In the genomic region with DNA sequence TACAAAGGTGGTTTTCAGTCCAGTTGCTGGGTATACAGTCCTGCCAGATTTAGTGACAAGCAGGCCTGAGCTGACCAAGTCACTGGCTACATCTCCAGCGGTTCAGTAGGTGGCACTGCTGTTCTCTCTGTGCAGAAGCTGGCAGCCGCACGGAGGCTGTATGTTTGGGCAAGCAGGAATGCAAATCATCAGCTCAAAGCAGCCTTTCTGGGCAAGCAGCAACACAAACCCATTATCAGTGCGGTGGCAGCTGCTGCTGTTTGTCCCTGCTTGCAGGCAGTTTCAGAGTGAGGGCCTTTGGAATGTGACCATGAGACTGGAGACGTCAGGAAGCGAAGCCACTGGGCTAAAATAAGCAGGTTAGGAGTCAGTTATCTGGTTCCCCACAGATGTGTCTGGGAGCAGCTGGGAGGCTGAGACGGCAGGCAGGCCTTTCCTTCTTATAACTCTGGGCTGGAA, we compare ENCODE assay signal across 8 cellular contexts.
DNase-seq lines count a peak whose midpoint lies in the region; ATAC-seq and TF ChIP-seq lines count a peak whose summit lies in the region.

No MANE protein-coding gene starts in this region.

- H3K4me1 Mint-ChIP-seq in GM23338: peaks cover 5% of the 10 kb centered on the region

- H3K4me3 ChIP-seq in GM23338 (no peak overlapping the region), Peyer's patch (no peak overlapping the region), fibroblast of mammary gland (ENCODE audit: control insufficient read depth, low read depth, low read length) (no peak overlapping the region), neural cell (ENCODE audit: low read length) (no peak overlapping the region)

- no peak for TF ChIP-seq EP300 in neural cell (conservative IDR thresholded peaks at IDR 0.05; ENCODE audit: poor library complexity, severe bottlenecking)

- peak; percentile 80 for TF ChIP-seq RAD21 in neural cell (conservative IDR thresholded peaks at IDR 0.05)

- no peaks in the 10 kb centered on the region for H3F3A ChIP-seq in GM23338 (replicated peaks; ENCODE audit: low read depth)
- no peaks in the 10 kb centered on the region for H3F3A ChIP-seq in neural cell (ENCODE audit: insufficient read depth, low read length, poor library complexity, severe bottlenecking)

- H3K9me3 ChIP-seq in KOPT-K1 (ENCODE audit: insufficient read depth, low read length, poor library complexity, severe bottlenecking): no peaks in the 10 kb centered on the region
- H3K9me3 ChIP-seq in Peyer's patch: no peaks in the 10 kb centered on the region
- no peaks in the 10 kb centered on the region for H3K9me3 ChIP-seq in neural cell (ENCODE audit: low read length)

- H3K36me3 ChIP-seq in GM23338 (ENCODE audit: insufficient read depth) (no peaks in the 10 kb centered on the region), KOPT-K1 (ENCODE audit: insufficient read depth, low read length) (no peaks in the 10 kb centered on the region), Peyer's patch (no peaks in the 10 kb centered on the region), neural cell (ENCODE audit: insufficient read depth, low read length) (no peaks in the 10 kb centered on the region)

- H3K36me3 Mint-ChIP-seq in GM23338 (ENCODE audit: low read depth): 0 out of 3 replicates have a peak, but pooled peaks cover 3% of the 10 kb centered on the region

- H3K9ac ChIP-seq in neural cell (ENCODE audit: low read length): no peak overlapping the region

- H2AFZ ChIP-seq in GM23338: no peak overlapping the region; the same call in 1 of the 2 replicates
- no peak overlapping the region for H2AFZ ChIP-seq in neural cell (ENCODE audit: low read depth, low read length)

- ATAC-seq in GM23338: peak; percentile 100
- ATAC-seq in stimulated activated naive CD8-positive, alpha-beta T cell treated with anti-CD3 and anti-CD28 coated beads, Interleukin-15, Interleukin-2, amounts not matched to agents 100 U/mL and 50 U/mL, for 24 hours: peak; percentile 100

- H3K79me2 ChIP-seq in GM23338 (replicated peaks; ENCODE audit: insufficient read depth) (no peaks in the 10 kb centered on the region), neural cell (replicated peaks; ENCODE audit: insufficient read depth, low read length) (no peaks in the 10 kb centered on the region)

- H3K27me3 ChIP-seq in GM23338 (ENCODE audit: insufficient read depth): no peaks in the 10 kb centered on the region
- no peaks in the 10 kb centered on the region for H3K27me3 ChIP-seq in Peyer's patch
- no peaks in the 10 kb centered on the region for H3K27me3 ChIP-seq in neural cell (ENCODE audit: insufficient read depth, low read depth, low read length)

- H3K9me2 ChIP-seq in GM23338 (ENCODE audit: insufficient read depth): no peaks in the 10 kb centered on the region
- no peaks in the 10 kb centered on the region for H3K9me2 ChIP-seq in neural cell (ENCODE audit: insufficient read depth, low read length)

- H3K4me1 ChIP-seq in GM23338 (ENCODE audit: insufficient read depth) (no peaks in the 10 kb centered on the region), Peyer's patch (peaks cover 0 to 2% (median 0%) of the 10 kb centered on the region in 4 donors)

- H3K27ac ChIP-seq in GM23338 (ENCODE audit: low read depth) (no peak overlapping the region), KOPT-K1 (ENCODE audit: low read depth, low read length, poor library complexity, severe bottlenecking) (peak overlapping the region; percentile 41), Peyer's patch (peak overlapping the region in 3 of 4 donors; percentile 36 to 51 (median 49)), neural cell (ENCODE audit: low read length) (no peak overlapping the region)

- peak overlapping the region; percentile 80 for H3K27ac Mint-ChIP-seq in GM23338

- TF ChIP-seq CTCF in GM23338 (conservative IDR thresholded peaks at IDR 0.05; ENCODE audit: low read depth in 2 of 2): peak; percentile 65 to 96
- TF ChIP-seq CTCF in Peyer's patch (IDR thresholded peaks at IDR 0.05): peak; percentile 54 to 90 (median 86)
- TF ChIP-seq CTCF in fibroblast of mammary gland (conservative IDR thresholded peaks at IDR 0.05; ENCODE audit: control insufficient read depth, insufficient read depth, low read depth, low read length): peak; percentile 97
- TF ChIP-seq CTCF in neural cell (IDR thresholded peaks at IDR 0.05; ENCODE audit: poor library complexity, severe bottlenecking): peak; percentile 77

- H3K4me3 Mint-ChIP-seq in GM23338: no peak overlapping the region

- H3K27me3 Mint-ChIP-seq in GM23338 (ENCODE audit: insufficient read depth, low read depth, poor library complexity): peaks cover 2% of the 10 kb centered on the region

- H3K4me2 ChIP-seq in GM23338 (no peak overlapping the region), neural cell (ENCODE audit: low read length) (no peak overlapping the region)

- TF ChIP-seq POLR2A in Peyer's patch (IDR thresholded peaks at IDR 0.05): peak in 1 of 2 donors; percentile 24

- H4K20me1 ChIP-seq in GM23338 (replicated peaks; ENCODE audit: insufficient read depth): no peaks in the 10 kb centered on the region
- H4K20me1 ChIP-seq in neural cell (ENCODE audit: insufficient read depth): no peaks in the 10 kb centered on the region

- DNase-seq in EH (ENCODE audit: low read depth) (peak; percentile 94), GM23338 (ENCODE audit: low spot score) (peak; percentile 86), Peyer's patch (peak; percentile 76 to 93 (median 87)), fibroblast of mammary gland (ENCODE audit: low read depth) (peak; percentile 87)
- peak; percentile 73 to 78 for DNase-seq in activated T-cell treated with anti-CD3 and anti-CD28 coated beads, Interleukin-2, amount 50 U/mL, for 48 hours
- peak; percentile 63 for DNase-seq in stimulated activated naive CD8-positive, alpha-beta T cell treated with anti-CD3 and anti-CD28 coated beads, Interleukin-15, Interleukin-2, amounts not matched to agents 100 U/mL and 50 U/mL, for 24 hours

- peaks cover 4% of the 10 kb centered on the region; the same call in 2 of the 3 replicates for H3K9me3 Mint-ChIP-seq in GM23338

TF ChIP-seq in GM23338, 12 proteins besides CTCF, POLR2A, EP300 and RAD21 (continues in another document):
- TF ChIP-seq, protein P1, sequence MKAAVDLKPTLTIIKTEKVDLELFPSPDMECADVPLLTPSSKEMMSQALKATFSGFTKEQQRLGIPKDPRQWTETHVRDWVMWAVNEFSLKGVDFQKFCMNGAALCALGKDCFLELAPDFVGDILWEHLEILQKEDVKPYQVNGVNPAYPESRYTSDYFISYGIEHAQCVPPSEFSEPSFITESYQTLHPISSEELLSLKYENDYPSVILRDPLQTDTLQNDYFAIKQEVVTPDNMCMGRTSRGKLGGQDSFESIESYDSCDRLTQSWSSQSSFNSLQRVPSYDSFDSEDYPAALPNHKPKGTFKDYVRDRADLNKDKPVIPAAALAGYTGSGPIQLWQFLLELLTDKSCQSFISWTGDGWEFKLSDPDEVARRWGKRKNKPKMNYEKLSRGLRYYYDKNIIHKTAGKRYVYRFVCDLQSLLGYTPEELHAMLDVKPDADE (IDR thresholded peaks at IDR 0.05): no peak

TF ChIP-seq in neural cell, 6 proteins besides CTCF, POLR2A, EP300 and RAD21:
- TF ChIP-seq SMC3 (conservative IDR thresholded peaks at IDR 0.05; ENCODE audit: poor library complexity) (peak; percentile 78), MXI1 (conservative IDR thresholded peaks at IDR 0.05; ENCODE audit: poor library complexity, severe bottlenecking) (no peak), POLR2AphosphoS5 (IDR thresholded peaks at IDR 0.05) (peak; percentile 53), EZH2 (IDR thresholded peaks at IDR 0.05; ENCODE audit: borderline replicate concordance, insufficient read depth, low read length, poor library complexity, severe bottlenecking) (no peak)

Comparison
In these comparisons a context has a peak if more than half of its experiments do, and no peak if none do; other contexts are left out.
1. H3K27ac ChIP-seq: peak in KOPT-K1 (single experiment) and Peyer's patch (3 of 4); none in GM23338 (single experiment) and neural cell (single experiment).
2. Peak in every context shown above with its lines, with median percentiles within 50 percentile points of each other: DNase-seq and CTCF ChIP-seq.